Comparison of ENCODE assay signal across 20 cellular contexts in genomic region chr7:12137283-12137682, GRCh38.
"Had no signal": no experiment of that assay in that cellular context is flagged by ENCODE, and none has a peak within 500 bp of the region (broad histone marks: within the 10 kb centered on the region; RNA-seq: fewer than 3 reads in every experiment).

No MANE protein-coding gene starts in this region.

- DNase-seq: activated CD4-positive, alpha-beta T cell treated with anti-CD3 and anti-CD28 coated beads, Interleukin-2, amount 10 ng/mL, durations not matched to agents 24 days and 14 days; activated CD4-positive, CD25-positive, alpha-beta regulatory T cell; activated CD8-positive, alpha-beta memory T cell treated with anti-CD3 and anti-CD28 coated beads, Interleukin-2, amount 50 U/mL, for 4 hours; activated CD8-positive, alpha-beta T cell treated with anti-CD3 and anti-CD28 coated beads, Interleukin-2, amount 10 ng/mL, durations not matched to agents 7 days and 5 days; dorsolateral prefrontal cortex; endodermal cell; heart right ventricle; mucosa of descending colon; naive thymus-derived CD4-positive, alpha-beta T cell; posterior cingulate gyrus; stimulated activated CD4-positive, alpha-beta T cell treated with anti-CD3 and anti-CD28 coated beads, Interleukin-15, amount 100 ng/mL, for 24 hours; stimulated activated CD4-positive, alpha-beta T cell treated with anti-CD3 and anti-CD28 coated beads, Interleukin-4, amount 100 ng/mL, for 24 hours; stimulated activated naive CD4-positive, alpha-beta T cell; tibial artery; uterus had no signal

- FAIRE-seq: TTC549 had no signal

- H3K27ac Mint-ChIP-seq: activated CD4-positive, alpha-beta T cell treated with anti-CD3 and anti-CD28 coated beads, Interleukin-2, amount 10 ng/mL, durations not matched to agents 24 days and 14 days; activated CD8-positive, alpha-beta T cell treated with anti-CD3 and anti-CD28 coated beads, Interleukin-2, amount 10 ng/mL, durations not matched to agents 7 days and 5 days; endodermal cell; naive thymus-derived CD4-positive, alpha-beta T cell had no signal

- H3K4me3 ChIP-seq: cardiac muscle cell, dorsolateral prefrontal cortex, gastroesophageal sphincter, heart right ventricle, lung, mucosa of descending colon, right atrium auricular region, tibial artery, uterus had no signal

- H3K4me3 Mint-ChIP-seq: activated CD4-positive, alpha-beta T cell treated with anti-CD3 and anti-CD28 coated beads, Interleukin-2, amount 10 ng/mL, durations not matched to agents 24 days and 14 days; activated CD8-positive, alpha-beta T cell treated with anti-CD3 and anti-CD28 coated beads, Interleukin-2, amount 10 ng/mL, durations not matched to agents 7 days and 5 days; endodermal cell; naive thymus-derived CD4-positive, alpha-beta T cell had no signal

- H3K27me3 ChIP-seq: cardiac muscle cell, gastroesophageal sphincter, heart right ventricle, right atrium auricular region, tibial artery, uterus had no signal

- H3K36me3 ChIP-seq: cardiac muscle cell, gastroesophageal sphincter, heart right ventricle, right atrium auricular region, tibial artery, uterus had no signal

- H3K4me1 Mint-ChIP-seq: activated CD4-positive, alpha-beta T cell treated with anti-CD3 and anti-CD28 coated beads, Interleukin-2, amount 10 ng/mL, durations not matched to agents 24 days and 14 days; endodermal cell had no signal

- H3K9me3 ChIP-seq: gastroesophageal sphincter, heart right ventricle, mucosa of descending colon, right atrium auricular region, tibial artery, uterus had no signal

- H3K9me3 Mint-ChIP-seq: endodermal cell had no signal

- H3K27ac ChIP-seq: cardiac muscle cell, dorsolateral prefrontal cortex, gastroesophageal sphincter, heart right ventricle, right atrium auricular region, tibial artery, uterus had no signal

- H3K4me1 ChIP-seq: gastroesophageal sphincter, heart right ventricle, right atrium auricular region, tibial artery, uterus had no signal
